9 cellular contexts compared by ENCODE assay signal in genomic region chr1:119870917-119871486, GRCh38. TPM values are rescaled to one million over a fixed set of nuclear protein-coding genes. Genes with fewer than 3 reads are reported as not detected.
DNase-seq lines count a peak whose midpoint lies in the region; ATAC-seq lines count a peak whose summit lies in the region.
"Had no signal": no experiment of that assay in that cellular context is flagged by ENCODE, and none has a peak within 500 bp of the region (broad histone marks: within the 10 kb centered on the region; RNA-seq: fewer than 3 reads in every experiment).

No MANE protein-coding gene starts in this region.

- peak overlapping the region; percentile 53 for H3K4me3 ChIP-seq in skeletal muscle satellite cell (ENCODE audit: low read length)

- no peaks in the 10 kb centered on the region for H3K27me3 ChIP-seq in skeletal muscle satellite cell (ENCODE audit: control insufficient read depth, insufficient read depth, low read length)

- H3K4me1 ChIP-seq in skeletal muscle satellite cell (ENCODE audit: control insufficient read depth, insufficient read depth, low read length), result peaks cover 35% of the 10 kb centered on the region

- H3K9ac ChIP-seq in skeletal muscle satellite cell (ENCODE audit: low read depth, low read length), result peak overlapping the region; percentile 70

- no peaks in the 10 kb centered on the region for H3K9me3 ChIP-seq in skeletal muscle satellite cell (replicated peaks; ENCODE audit: low read length)

- peak; percentile 4 to 44 (median 14) for DNase-seq in activated CD4-positive, CD25-positive, alpha-beta regulatory T cell (lab: John Stamatoyannopoulos, UW)
- DNase-seq in NCI-H1417 treated with DMSO at 0.1 percent for 48 hours (lab: John Stamatoyannopoulos, UW) (peak; percentile 33), T-helper 1 cell (peak in 4 of 5 donors; percentile 6 to 52 (median 22)), astrocyte of the hippocampus (ENCODE audit: low read depth, low spot score) (peak; percentile 88), iPS DF 19.7 (ENCODE audit: low read depth, low spot score) (peak; percentile 48)

- ATAC-seq in activated CD4-positive, CD25-positive, alpha-beta regulatory T cell treated with anti-CD3 and anti-CD28 coated beads, Interleukin-2, amount 50 U/mL, for 24 hours, result no peak
- ATAC-seq in GM21526 (IDR thresholded peaks at IDR 0.05; ENCODE audit: low FRiP score, unreplicated experiment), result no peak

- H3K36me3 ChIP-seq in skeletal muscle satellite cell (ENCODE audit: insufficient read depth, low read length), result no peaks in the 10 kb centered on the region

- H3K4me2 ChIP-seq in skeletal muscle satellite cell (ENCODE audit: low read length), result peak overlapping the region; percentile 86

RNA-seq across cellular contexts. Expression of gene ADAM30, which starts 25.3 kb away (rescaled TPM):
- total RNA-seq in skeletal muscle satellite cell (2012; rRNA removed), result not detected in 2 replicates
- total RNA-seq: subcutaneous adipose tissue had no signal

RNA-seq across cellular contexts. Expression of gene REG4, which starts 59.7 kb away (rescaled TPM):
- not detected in 2 replicates for total RNA-seq in skeletal muscle satellite cell (2012; rRNA removed)
- total RNA-seq: subcutaneous adipose tissue had no signal

Comparison
In these comparisons a context has a peak if more than half of its experiments do, and no peak if none do; other contexts are left out.
1. DNase-seq: peak in every context shown above with its lines; median percentile 88 in astrocyte of the hippocampus; 48 in iPS DF 19.7; 33 in NCI-H1417 treated with DMSO at 0.1 percent for 48 hours; 22 in T-helper 1 cell; 14 in activated CD4-positive, CD25-positive, alpha-beta regulatory T cell.